Comparison of ENCODE assay signal across 9 cellular contexts in the genomic region with DNA sequence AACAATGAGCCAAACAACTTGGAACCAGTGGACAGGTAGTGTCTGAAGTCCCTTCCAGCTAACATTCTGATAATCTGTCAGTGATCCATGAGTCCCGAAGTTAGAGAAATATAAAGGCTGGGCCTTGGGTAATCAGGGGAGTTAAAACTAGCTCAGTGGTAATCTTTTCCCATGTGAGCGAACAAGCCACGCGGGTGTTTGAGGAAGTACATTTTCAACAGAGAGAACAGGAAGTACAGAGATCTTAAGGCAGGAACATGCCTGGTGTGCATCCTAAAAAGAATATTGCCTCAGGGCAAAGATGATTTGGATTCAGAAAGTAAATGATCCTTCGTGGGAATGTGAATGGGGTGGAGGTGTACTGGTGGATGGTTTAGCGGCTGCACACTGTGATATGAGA. TPM values are rescaled to one million over a fixed set of nuclear protein-coding genes. Genes with fewer than 3 reads are reported as not detected.
DNase-seq lines count a peak whose midpoint lies in the region; ATAC-seq lines count a peak whose summit lies in the region.
"Had no signal": no experiment of that assay in that cellular context is flagged by ENCODE, and none has a peak within 500 bp of the region (broad histone marks: within the 10 kb centered on the region; RNA-seq: fewer than 3 reads in every experiment).

No MANE protein-coding gene starts in this region.

- peaks cover 46% of the 10 kb centered on the region for H3K4me1 Mint-ChIP-seq in activated naive CD8-positive, alpha-beta T cell treated with anti-CD3 and anti-CD28 coated beads, Interleukin-2, amount 50 U/mL, for 24 hours

- H3K9me3 Mint-ChIP-seq in activated naive CD8-positive, alpha-beta T cell treated with anti-CD3 and anti-CD28 coated beads, Interleukin-2, amount 50 U/mL, for 24 hours: no peaks in the 10 kb centered on the region
- H3K9me3 Mint-ChIP-seq: brain had no signal

- DNase-seq in GF-D8 (lab: John Stamatoyannopoulos, UW): peak; percentile 71
- no peak for DNase-seq in activated naive CD8-positive, alpha-beta T cell treated with anti-CD3 and anti-CD28 coated beads, Interleukin-2, amount 50 U/mL, for 24 hours
- DNase-seq in medulla oblongata (ENCODE audit: extremely low spot score): peak; percentile 80
- DNase-seq in NCI-H510A treated with DMSO at 0.1 percent for 48 hours (lab: John Stamatoyannopoulos, UW): no peak
- DNase-seq in ureter (ENCODE audit: low spot score): no peak

- peaks cover 2% of the 10 kb centered on the region for H3K36me3 Mint-ChIP-seq in activated naive CD8-positive, alpha-beta T cell treated with anti-CD3 and anti-CD28 coated beads, Interleukin-2, amount 50 U/mL, for 24 hours (ENCODE audit: low read depth)
- H3K36me3 Mint-ChIP-seq: brain had no signal

- H3K27ac Mint-ChIP-seq in activated naive CD8-positive, alpha-beta T cell treated with anti-CD3 and anti-CD28 coated beads, Interleukin-2, amount 50 U/mL, for 24 hours: peak overlapping the region; percentile 79

- peak overlapping the region; percentile 22 for H3K4me3 Mint-ChIP-seq in activated naive CD8-positive, alpha-beta T cell treated with anti-CD3 and anti-CD28 coated beads, Interleukin-2, amount 50 U/mL, for 24 hours
- H3K4me3 Mint-ChIP-seq: brain had no signal

- no peaks in the 10 kb centered on the region for H3K27me3 Mint-ChIP-seq in activated naive CD8-positive, alpha-beta T cell treated with anti-CD3 and anti-CD28 coated beads, Interleukin-2, amount 50 U/mL, for 24 hours
- H3K27me3 Mint-ChIP-seq: brain had no signal

- ATAC-seq in HG03442 (IDR thresholded peaks at IDR 0.05; ENCODE audit: unreplicated experiment) (peak; percentile 21), GM21515 (IDR thresholded peaks at IDR 0.05; ENCODE audit: unreplicated experiment) (no peak), GM18511 (IDR thresholded peaks at IDR 0.05; ENCODE audit: unreplicated experiment) (no peak)
- no peak for ATAC-seq in activated naive CD8-positive, alpha-beta T cell treated with anti-CD3 and anti-CD28 coated beads, Interleukin-2, amount 50 U/mL, for 24 hours

RNA-seq across cellular contexts. Expression of a gene that starts 42.9 kb away (rescaled TPM):
- total RNA-seq in ureter: 45.6 TPM

Comparison
In these comparisons a context has a peak if more than half of its experiments do, and no peak if none do; other contexts are left out.
1. DNase-seq: peak in GF-D8 (single experiment) and medulla oblongata (single experiment); none in activated naive CD8-positive, alpha-beta T cell treated with anti-CD3 and anti-CD28 coated beads, Interleukin-2, amount 50 U/mL, for 24 hours (single experiment), NCI-H510A treated with DMSO at 0.1 percent for 48 hours (single experiment) and ureter (single experiment).